Comparison of ENCODE assay signal across 24 cellular contexts in the genomic region with DNA sequence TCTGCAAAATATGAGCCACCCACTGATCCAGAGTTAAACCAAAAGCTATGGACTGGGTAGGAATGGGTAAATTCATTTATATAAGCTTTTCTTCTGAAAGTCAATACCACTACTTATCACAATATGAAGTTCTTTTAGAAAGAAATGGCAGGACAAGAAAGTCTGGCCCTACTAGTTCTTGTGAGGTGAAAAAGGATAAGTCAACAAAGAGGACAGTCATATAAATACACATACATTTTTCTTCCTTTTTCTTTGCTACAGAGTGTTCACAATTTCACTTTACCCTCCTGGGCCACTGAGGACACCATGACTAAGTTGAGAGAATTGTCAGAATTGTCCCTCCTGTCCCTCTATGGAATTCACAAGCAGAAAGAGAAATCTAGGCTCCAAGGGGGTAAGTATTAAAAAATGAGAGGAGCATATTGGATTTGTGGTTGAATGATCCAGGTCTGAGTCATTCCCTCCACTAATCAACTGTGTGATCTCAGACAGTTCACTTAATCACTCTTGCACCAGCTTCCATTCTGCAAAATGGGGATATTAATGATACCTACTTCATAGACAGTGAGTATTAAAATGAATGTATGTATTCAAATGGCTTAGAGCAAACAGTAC. TPM values are rescaled to one million over a fixed set of nuclear protein-coding genes. Genes with fewer than 3 reads are reported as not detected.
A peak's percentile ranks its signal among the peaks of the same experiment; 100 is the strongest.
DNase-seq lines count a peak whose midpoint lies in the region; ATAC-seq, FAIRE-seq and TF ChIP-seq lines count a peak whose summit lies in the region.
"Had no signal": no experiment of that assay in that cellular context is flagged by ENCODE, and none has a peak within 500 bp of the region (broad histone marks: within the 10 kb centered on the region; RNA-seq: fewer than 3 reads in every experiment).

No MANE protein-coding gene starts in this region.

- no peak for TF ChIP-seq RAD21 in K562 (CRISPR knock-in tag; conservative IDR thresholded peaks at IDR 0.05 in 1 of 2, IDR thresholded peaks at IDR 0.05 in 1 of 2)

- ATAC-seq in K562 (no peak), foreskin keratinocyte (peak; percentile 75), HG03342 (IDR thresholded peaks at IDR 0.05; ENCODE audit: unreplicated experiment) (no peak)
- ATAC-seq: A549; effector memory CD8-positive, alpha-beta T cell; gastrocnemius medialis; left colon had no signal

- H3K36me3 ChIP-seq in K562 (ENCODE audit: control insufficient read depth, insufficient read depth, low read length) (no peaks in the 10 kb centered on the region), Karpas-422 (ENCODE audit: insufficient read depth, low read length) (no peaks in the 10 kb centered on the region)
- H3K36me3 ChIP-seq: adrenal gland, gastrocnemius medialis had no signal

- intact Hi-C loops in K562 (cut with micrococcal nuclease): no loop called here

- H3K9me3 ChIP-seq in K562 (replicated peaks; ENCODE audit: control insufficient read depth, insufficient read depth, low read depth, low read length): no peaks in the 10 kb centered on the region
- no peaks in the 10 kb centered on the region for H3K9me3 ChIP-seq in Karpas-422 (ENCODE audit: low read length)
- H3K9me3 ChIP-seq: A549; adrenal gland; BLaER1 treated with 17β-estradiol and CSF1 and Interleukin-3, amounts not matched to agents 10 nM and 100 nM; gastrocnemius medialis had no signal

- H3K4me2 ChIP-seq in K562 (ENCODE audit: insufficient read depth, low read length) (no peak overlapping the region), Karpas-422 (ENCODE audit: low read depth, low read length, poor library complexity, severe bottlenecking) (no peak overlapping the region)
- H3K4me2 ChIP-seq: A549; BLaER1 treated with 17β-estradiol and CSF1 and Interleukin-3, amounts not matched to agents 10 nM and 100 nM had no signal

- H3K4me3 ChIP-seq in K562: no peak overlapping the region
- H3K4me3 ChIP-seq in Karpas-422 (ENCODE audit: low read length): no peak overlapping the region
- H3K4me3 ChIP-seq: A549; adrenal gland; BLaER1 treated with 17β-estradiol and CSF1 and Interleukin-3, amounts not matched to agents 10 nM and 100 nM; gastrocnemius medialis; skin epidermis had no signal

- H4K20me1 ChIP-seq in K562 (replicated peaks; ENCODE audit: control insufficient read depth, insufficient read depth, low read length) (no peaks in the 10 kb centered on the region), Karpas-422 (ENCODE audit: insufficient read depth, low read depth, low read length) (no peaks in the 10 kb centered on the region)

- no peaks in the 10 kb centered on the region; a peak in 2 of 5 replicates for H3K27me3 ChIP-seq in K562 (ENCODE audit: control insufficient read depth in 2 of 2, insufficient read depth in 2 of 2, low read length in 2 of 2)
- no peaks in the 10 kb centered on the region for H3K27me3 ChIP-seq in foreskin keratinocyte
- no peaks in the 10 kb centered on the region for H3K27me3 ChIP-seq in Karpas-422 (ENCODE audit: low read length)
- H3K27me3 ChIP-seq: adrenal gland; BLaER1 treated with 17β-estradiol and CSF1 and Interleukin-3, amounts not matched to agents 10 nM and 100 nM; gastrocnemius medialis had no signal

- TF ChIP-seq POLR2A in K562 (conservative IDR thresholded peaks at IDR 0.05): no peak

- CTCF ChIA-PET in K562 (lab: Yijun Ruan, JAX; ENCODE audit: low intra/inter-chr PET ratio): no interaction called here

- DNase-seq in A172 (ENCODE audit: low spot score) (peak; percentile 38), LHCN-M2 (ENCODE audit: low read depth) (peak; percentile 42), K562 (ENCODE audit: extremely low read depth in 1 of 4, low spot score in 3 of 4) (no peak), foreskin keratinocyte (peak; percentile 37 to 53), Karpas-422 (no peak), NCI-H1417 treated with DMSO at 0.1 percent for 48 hours (lab: John Stamatoyannopoulos, UW) (no peak)
- no peak for DNase-seq in activated CD4-positive, alpha-beta T cell treated with anti-CD3 and anti-CD28 coated beads for 4 hours
- DNase-seq: activated CD4-positive, alpha-beta T cell treated with anti-CD3 and anti-CD28 coated beads for 48 hours; activated gamma-delta T cell; adrenal gland; effector memory CD8-positive, alpha-beta T cell; gastrocnemius medialis; left colon; MM.1S; NCI-H187 treated with DMSO at 0.1 percent for 48 hours had no signal

- no peak for TF ChIP-seq EP300 in K562 (IDR thresholded peaks at IDR 0.05; ENCODE audit: low read length)

- H3K27ac ChIP-seq in K562 (ENCODE audit: extremely low read depth, low read depth, low read length): no peak overlapping the region
- no peak overlapping the region for H3K27ac ChIP-seq in foreskin keratinocyte
- no peak overlapping the region for H3K27ac ChIP-seq in Karpas-422 (ENCODE audit: low read length)
- H3K27ac ChIP-seq: A549; adrenal gland; BLaER1 treated with 17β-estradiol and CSF1 and Interleukin-3, amounts not matched to agents 10 nM and 100 nM; gastrocnemius medialis; parathyroid adenoma; RWPE1; skin epidermis had no signal

- POLR2A ChIA-PET in K562 (lab: Yijun Ruan, JAX): no interaction called here

- no peak overlapping the region for H3K9ac ChIP-seq in K562 (ENCODE audit: insufficient read depth in 1 of 2, low read depth in 2 of 2, low read length in 2 of 2)
- no peak overlapping the region for H3K9ac ChIP-seq in Karpas-422 (ENCODE audit: low read length)
- H3K9ac ChIP-seq: BLaER1 treated with 17β-estradiol and CSF1 and Interleukin-3, amounts not matched to agents 10 nM and 100 nM; parathyroid adenoma had no signal

- H3K9me2 ChIP-seq in Karpas-422 (replicated peaks; ENCODE audit: insufficient read depth, low read length): no peaks in the 10 kb centered on the region

- H2AFZ ChIP-seq in K562 (ENCODE audit: low read depth, low read length) (no peak overlapping the region), Karpas-422 (ENCODE audit: low read length) (no peak overlapping the region)
- H2AFZ ChIP-seq: parathyroid adenoma had no signal

- BruUV-seq in K562 (replicated peaks; lab: Mats Ljungman, UMichigan): no TSS peak

- H3K79me2 ChIP-seq in K562 (ENCODE audit: control insufficient read depth, insufficient read depth, low read length): no peaks in the 10 kb centered on the region
- H3K79me2 ChIP-seq in Karpas-422 (ENCODE audit: low read length): no peaks in the 10 kb centered on the region
- H3K79me2 ChIP-seq: parathyroid adenoma had no signal

- in situ Hi-C loops in K562 (cut with MboI): loop anchor here (5.0 kb wide), 2 partner anchors 58 to 87 kb away; no protein-coding TSS in a partner anchor

- no peaks in the 10 kb centered on the region for H3K9me1 ChIP-seq in K562 (ENCODE audit: control insufficient read depth, insufficient read depth, low read length)

- FAIRE-seq in K562 (lab: Jason Lieb, UNC): no peak
- FAIRE-seq: A549, D721Med, G401.6, H54 had no signal

- TF ChIP-seq CTCF in K562 (IDR thresholded peaks at IDR 0.05 in 2 of 3, conservative IDR thresholded peaks at IDR 0.05 in 1 of 3; ENCODE audit: insufficient read depth in 2 of 3, low read depth in 1 of 3, low read length in 3 of 3): no peak
- no peak for TF ChIP-seq CTCF in foreskin keratinocyte (conservative IDR thresholded peaks at IDR 0.05)

- H3K4me1 ChIP-seq in K562 (replicated peaks in 1 of 2; ENCODE audit: control insufficient read depth in 2 of 2, insufficient read depth in 2 of 2, low read length in 2 of 2) (no peaks in the 10 kb centered on the region), foreskin keratinocyte (peaks cover 26% of the 10 kb centered on the region), Karpas-422 (ENCODE audit: low read length) (no peaks in the 10 kb centered on the region)
- H3K4me1 ChIP-seq: parathyroid adenoma had no signal

TF ChIP-seq in K562, 482 proteins besides CTCF, POLR2A, EP300 and RAD21 (continues in another document):
- TF ChIP-seq SIRT6 (IDR thresholded peaks at IDR 0.05; ENCODE audit: low read depth, low read length) (no peak), SP2 (IDR thresholded peaks at IDR 0.05; ENCODE audit: extremely low read depth, low read depth, low read length, poor library complexity, severe bottlenecking) (no peak), CBX8 (IDR thresholded peaks at IDR 0.05; ENCODE audit: borderline replicate concordance, extremely low read depth, low read depth, low read length, poor library complexity, severe bottlenecking) (no peak), ZNF778 (CRISPR knock-in tag; IDR thresholded peaks at IDR 0.05) (no peak), MCM3 (IDR thresholded peaks at IDR 0.05) (no peak)
- TF ChIP-seq, protein P1, sequence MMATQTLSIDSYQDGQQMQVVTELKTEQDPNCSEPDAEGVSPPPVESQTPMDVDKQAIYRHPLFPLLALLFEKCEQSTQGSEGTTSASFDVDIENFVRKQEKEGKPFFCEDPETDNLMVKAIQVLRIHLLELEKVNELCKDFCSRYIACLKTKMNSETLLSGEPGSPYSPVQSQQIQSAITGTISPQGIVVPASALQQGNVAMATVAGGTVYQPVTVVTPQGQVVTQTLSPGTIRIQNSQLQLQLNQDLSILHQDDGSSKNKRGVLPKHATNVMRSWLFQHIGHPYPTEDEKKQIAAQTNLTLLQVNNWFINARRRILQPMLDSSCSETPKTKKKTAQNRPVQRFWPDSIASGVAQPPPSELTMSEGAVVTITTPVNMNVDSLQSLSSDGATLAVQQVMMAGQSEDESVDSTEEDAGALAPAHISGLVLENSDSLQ (IDR thresholded peaks at IDR 0.05): no peak

RNA-seq across cellular contexts. Expression of a gene that starts 27.6 kb away (rescaled TPM):
- total RNA-seq in A172 (2014; rRNA removed; shearing (Covaris generic)): not detected in 2 replicates
- total RNA-seq in LHCN-M2 (2014; rRNA removed) (0.80 and 1.7 TPM in 2 replicates), K562 (2014; rRNA removed) (1.1 TPM in 1 of 2 replicates, not detected in the other), K562 (2014; rRNA removed; fragmentation: Illumina TruSeq; extraction: Trizol) (0.25 and 0.41 TPM in 2 replicates), K562 (2015; rRNA removed; fragmentation: Illumina TruSeq; extraction: Trizol) (0.33 and 0.49 TPM in 2 replicates), K562 (2021) (0.18 TPM in 2 replicates), foreskin keratinocyte (0.21 and 0.78 TPM in 2 replicates)
- not detected for polyA plus RNA-seq in LHCN-M2 (2012)
- total RNA-seq in K562 (2011; cell fraction: chromatin; rRNA removed; ENCODE audit: low replicate concordance): not detected in 2 replicates
- total RNA-seq in K562 (2011; cell fraction: nucleolus; rRNA removed): not detected in 2 replicates
- total RNA-seq in K562 (2011; cell fraction: nucleoplasm; rRNA removed): not detected in 2 replicates
- polyA plus RNA-seq in K562 (2011; rRNA removed) (0.08 and 0.22 TPM in 2 replicates), K562 (2014; fragmentation: Illumina TruSeq; extraction: Trizol) (0.08 and 0.21 TPM in 2 replicates), K562 (2014; fragmentation: Nextera tagmentation; extraction: Ambion mirVana) (under 1 TPM; 0.20 to 0.25 TPM), K562 (2014; rRNA removed) (0.19 and 0.43 TPM in 2 replicates), foreskin keratinocyte (0.12 and 0.21 TPM in 2 replicates)
- 0.22 and 0.35 TPM in 2 replicates for polyA plus RNA-seq in K562 (2011; cell fraction: cytosol; rRNA removed)
- 0.10 and 0.26 TPM in 2 replicates for polyA plus RNA-seq in K562 (2011; cell fraction: nucleus; rRNA removed)
- polyA plus RNA-seq in K562 (2012): 0.36 and 0.44 TPM in 2 replicates
- 0.07 and 0.45 TPM in 2 replicates for polyA minus RNA-seq in K562 (2011; rRNA and poly(A)+ RNA removed)
- polyA minus RNA-seq in K562 (2011; cell fraction: cytosol; rRNA and poly(A)+ RNA removed): not detected in 2 replicates
- polyA minus RNA-seq in K562 (2011; cell fraction: nucleus; rRNA and poly(A)+ RNA removed): not detected in 2 replicates
- total RNA-seq in Karpas-422 (2014; rRNA removed; shearing (Covaris generic); ENCODE audit: low replicate concordance): 0.36 and 0.71 TPM in 2 replicates

Comparison
In these comparisons a context has a peak if more than half of its experiments do, and no peak if none do; other contexts are left out.
1. DNase-seq: peak in A172 (single experiment), LHCN-M2 (single experiment) and foreskin keratinocyte (2 of 2); none in K562 (0 of 4), Karpas-422 (single experiment), NCI-H1417 treated with DMSO at 0.1 percent for 48 hours (single experiment) and activated CD4-positive, alpha-beta T cell treated with anti-CD3 and anti-CD28 coated beads for 4 hours (0 of 2).